Comparison of ENCODE assay signal across 14 cellular contexts in genomic region chr7:22665816-22666375, GRCh38.
DNase-seq lines count a peak whose midpoint lies in the region; ATAC-seq and TF ChIP-seq lines count a peak whose summit lies in the region.
"Had no signal": no experiment of that assay in that cellular context is flagged by ENCODE, and none has a peak within 500 bp of the region (broad histone marks: within the 10 kb centered on the region; RNA-seq: fewer than 3 reads in every experiment).

No MANE protein-coding gene starts in this region.

- H3K23me2 ChIP-seq in H9 (ENCODE audit: insufficient read length, low read depth, low read length, poor library complexity, severe bottlenecking), result no peaks in the 10 kb centered on the region

- H3K23ac ChIP-seq in H9 (ENCODE audit: insufficient read length, low read depth, low read length), result no peak overlapping the region

- H2AK5ac ChIP-seq in H9 (ENCODE audit: insufficient read length, low read length), result no peak overlapping the region

- no peaks in the 10 kb centered on the region for H3K27me3 ChIP-seq in H9 (ENCODE audit: insufficient read depth, low read length)
- H3K27me3 ChIP-seq: dorsolateral prefrontal cortex, thyroid gland had no signal

- H3K27me3 Mint-ChIP-seq in H9 (ENCODE audit: low read depth), result no peaks in the 10 kb centered on the region

- H3K4me3 Mint-ChIP-seq in H9, result no peak overlapping the region

- H3K56ac ChIP-seq in H9 (ENCODE audit: insufficient read length, low read depth, low read length), result no peak overlapping the region

- H3K27ac ChIP-seq in H9 (ENCODE audit: insufficient read length, low read depth, low read length), result no peak overlapping the region
- H3K27ac ChIP-seq: 22Rv1, dorsolateral prefrontal cortex, thyroid gland had no signal

- peak overlapping the region in 2 of 3 experiments; percentile 42 to 46; a peak in 1 of 7 replicates for H3K27ac Mint-ChIP-seq in H9

- no peak overlapping the region for H4K8ac ChIP-seq in H9 (replicated peaks; ENCODE audit: insufficient read length, low read depth, low read length)

- H3K4ac ChIP-seq in H9 (ENCODE audit: low read depth, low read length), result no peak overlapping the region

- H2BK120ac ChIP-seq in H9 (ENCODE audit: low read depth, low read length, poor library complexity, severe bottlenecking), result no peak overlapping the region

- no peak for TF ChIP-seq CTCF in H9 (conservative IDR thresholded peaks at IDR 0.05)

- peaks cover 48 to 69% of the 10 kb centered on the region in 2 experiments for H3K4me1 Mint-ChIP-seq in H9

- no peak for ATAC-seq in HG03175 (IDR thresholded peaks at IDR 0.05; ENCODE audit: unreplicated experiment)

- H2BK12ac ChIP-seq in H9 (ENCODE audit: insufficient read length, low read depth, low read length), result no peak overlapping the region

- H4K5ac ChIP-seq in H9 (ENCODE audit: insufficient read length, low read depth, low read length), result no peak overlapping the region

- H4K20me1 ChIP-seq in H9 (ENCODE audit: control insufficient read depth, insufficient read depth, insufficient read length), result no peaks in the 10 kb centered on the region

- DNase-seq in NK-92 treated with Interleukin-12 subunit alpha and Interleukin-12 subunit beta, amount 100 ng/mL, for 24 hours (lab: John Stamatoyannopoulos, UW), result peak; percentile 6
- no peak for DNase-seq in NK-92 (lab: John Stamatoyannopoulos, UW; ENCODE audit: unreplicated experiment)
- no peak for DNase-seq in H9
- DNase-seq in activated CD4-positive, alpha-beta T cell treated with anti-CD3 and anti-CD28 coated beads, Interleukin-2, amount 50 U/mL, for 48 hours, result peak; percentile 36 to 42
- peak; percentile 51 for DNase-seq in kidney tubule cell (ENCODE audit: low spot score)
- no peak for DNase-seq in iPS-NIHi11 (ENCODE audit: low spot score)
- DNase-seq in NCI-H345 treated with DMSO at 0.1 percent for 48 hours (lab: John Stamatoyannopoulos, UW; ENCODE audit: unreplicated experiment), result no peak
- DNase-seq: dorsolateral prefrontal cortex, NCI-H1092, NCI-H446, small intestine, thyroid gland had no signal

- no peak overlapping the region for H3K18ac ChIP-seq in H9 (ENCODE audit: insufficient read length, low read depth, low read length)

- no peaks in the 10 kb centered on the region for H3K79me1 ChIP-seq in H9 (ENCODE audit: insufficient read depth, low read depth, low read length, poor library complexity, severe bottlenecking)

- peaks cover 19% of the 10 kb centered on the region for H3K4me1 ChIP-seq in H9 (ENCODE audit: insufficient read depth, low read length)
- H3K4me1 ChIP-seq: thyroid gland had no signal

- no peak overlapping the region for H3T11ph ChIP-seq in H9 (ENCODE audit: low read length)

- no peaks in the 10 kb centered on the region for H3K9me3 ChIP-seq in H9 (ENCODE audit: control insufficient read depth, low read depth, low read length)
- H3K9me3 ChIP-seq: thyroid gland had no signal

- no peak overlapping the region for H2BK15ac ChIP-seq in H9 (ENCODE audit: low read depth, low read length)

- no peak overlapping the region for H2AFZ ChIP-seq in H9 (ENCODE audit: low read length)

- no peak overlapping the region for H2BK5ac ChIP-seq in H9 (ENCODE audit: insufficient read length, low read length)

- H3K36me3 Mint-ChIP-seq in H9 (ENCODE audit: insufficient read depth in 1 of 3, low read depth in 3 of 3), result no peaks in the 10 kb centered on the region; a peak in 2 of 7 replicates

- peak overlapping the region; percentile 44 for H4K91ac ChIP-seq in H9 (ENCODE audit: insufficient read length, low read depth, low read length)

- H3K79me2 ChIP-seq in H9 (ENCODE audit: insufficient read depth, low read length), result no peaks in the 10 kb centered on the region

- no peak overlapping the region for H2BK20ac ChIP-seq in H9 (ENCODE audit: low read depth, low read length, poor library complexity, severe bottlenecking)

- no peak overlapping the region for H3K14ac ChIP-seq in H9 (ENCODE audit: insufficient read depth, low read length)

- WGBS in H9 (ENCODE audit: extremely low coverage, insufficient read length, low lambda C conversion rate), result no CpG with 5 or more reads among the region's 10 CpGs

- no peak overlapping the region for H3K9ac ChIP-seq in H9 (ENCODE audit: extremely low read depth, insufficient read length, low read length)

- H3K4me2 ChIP-seq in H9 (ENCODE audit: insufficient read depth, insufficient read length, low read length), result no peak overlapping the region

- no peaks in the 10 kb centered on the region; a peak in 1 of 5 replicates for H3K9me3 Mint-ChIP-seq in H9

Comparison
In these comparisons a context has a peak if more than half of its experiments do, and no peak if none do; other contexts are left out.
1. DNase-seq: peak in NK-92 treated with Interleukin-12 subunit alpha and Interleukin-12 subunit beta, amount 100 ng/mL, for 24 hours (single experiment), activated CD4-positive, alpha-beta T cell treated with anti-CD3 and anti-CD28 coated beads, Interleukin-2, amount 50 U/mL, for 48 hours (2 of 2) and kidney tubule cell (single experiment); none in NK-92 (single experiment), H9 (single experiment), iPS-NIHi11 (single experiment) and NCI-H345 treated with DMSO at 0.1 percent for 48 hours (single experiment).